In the genomic region with DNA sequence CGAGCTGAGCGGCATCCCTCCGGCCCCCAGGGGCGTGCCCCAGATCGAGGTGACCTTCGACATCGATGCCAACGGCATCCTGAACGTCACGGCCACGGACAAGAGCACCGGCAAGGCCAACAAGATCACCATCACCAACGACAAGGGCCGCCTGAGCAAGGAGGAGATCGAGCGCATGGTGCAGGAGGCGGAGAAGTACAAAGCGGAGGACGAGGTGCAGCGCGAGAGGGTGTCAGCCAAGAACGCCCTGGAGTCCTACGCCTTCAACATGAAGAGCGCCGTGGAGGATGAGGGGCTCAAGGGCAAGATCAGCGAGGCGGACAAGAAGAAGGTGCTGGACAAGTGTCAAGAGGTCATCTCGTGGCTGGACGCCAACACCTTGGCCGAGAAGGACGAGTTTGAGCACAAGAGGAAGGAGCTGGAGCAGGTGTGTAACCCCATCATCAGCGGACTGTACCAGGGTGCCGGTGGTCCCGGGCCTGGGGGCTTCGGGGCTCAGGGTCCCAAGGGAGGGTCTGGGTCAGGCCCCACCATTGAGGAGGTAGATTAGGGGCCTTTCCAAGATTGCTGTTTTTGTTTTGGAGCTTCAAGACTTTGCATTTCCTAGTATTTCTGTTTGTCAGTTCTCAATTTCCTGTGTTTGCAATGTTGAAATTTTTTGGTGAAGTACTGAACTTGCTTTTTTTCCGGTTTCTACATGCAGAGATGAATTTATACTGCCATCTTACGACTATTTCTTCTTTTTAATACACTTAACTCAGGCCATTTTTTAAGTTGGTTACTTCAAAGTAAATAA, we compare ENCODE assay signal across 6 cellular contexts. TPM values are rescaled to one million over a fixed set of nuclear protein-coding genes. Genes with fewer than 3 reads are reported as not detected.
DNase-seq lines count a peak whose midpoint lies in the region; ATAC-seq and TF ChIP-seq lines count a peak whose summit lies in the region.
"Not testable (repeated sequence)": the region's sequence is repeated elsewhere in the genome, so short reads cannot be mapped to it uniquely, and the experiment has no call there.

No MANE protein-coding gene starts in this region.

- intact Hi-C loops in breast epithelium (cut with DNase I; ENCODE audit: low total_unique reads); upper lobe of right lung (cut with DNase I): not testable (repeated sequence)

- peaks cover 25% of the 10 kb centered on the region for H3K4me1 Mint-ChIP-seq in GM23338
- peaks cover 39% of the 10 kb centered on the region for H3K4me1 Mint-ChIP-seq in T-helper 2 cell treated with Interferon-gamma antibody and Interleukin-4, amounts not matched to agents 5 μg/mL and 100 μg/mL, for 36 hours (ENCODE audit: low read depth)

- peaks cover 14% of the 10 kb centered on the region for H3F3A ChIP-seq in GM23338 (replicated peaks; ENCODE audit: low read depth)

- not testable (repeated sequence) for H3K27me3 ChIP-seq in GM23338 (ENCODE audit: insufficient read depth); breast epithelium; osteoblast (ENCODE audit: insufficient read depth, low read length); upper lobe of right lung

- H2AFZ ChIP-seq in GM23338; osteoblast (ENCODE audit: low read length): not testable (repeated sequence)

- peak overlapping the region; percentile 47 for H3K4me3 ChIP-seq in GM23338
- H3K4me3 ChIP-seq in breast epithelium, result peak overlapping the region; percentile 42 to 66 (median 61)
- H3K4me3 ChIP-seq in osteoblast (ENCODE audit: insufficient read depth, low read length), result peak overlapping the region; percentile 67
- H3K4me3 ChIP-seq in upper lobe of right lung, result peak overlapping the region; percentile 68

- H3K4me1 ChIP-seq in GM23338 (ENCODE audit: insufficient read depth), result peaks cover 32% of the 10 kb centered on the region
- H3K4me1 ChIP-seq in breast epithelium, result not testable (repeated sequence)
- peaks cover 27% of the 10 kb centered on the region for H3K4me1 ChIP-seq in osteoblast (ENCODE audit: insufficient read depth, low read length)
- H3K4me1 ChIP-seq in upper lobe of right lung, result peaks cover 47% of the 10 kb centered on the region

- H3K27ac ChIP-seq in GM23338 (ENCODE audit: low read depth); osteoblast (ENCODE audit: low read depth, low read length): not testable (repeated sequence)
- H3K27ac ChIP-seq in breast epithelium (peak overlapping the region; percentile 75 to 88), upper lobe of right lung (peak overlapping the region; percentile 63)

- not testable (repeated sequence) for H3K9me2 ChIP-seq in GM23338 (ENCODE audit: insufficient read depth)

- not testable (repeated sequence) for H3K27ac Mint-ChIP-seq in GM23338
- H3K27ac Mint-ChIP-seq in T-helper 2 cell treated with Interferon-gamma antibody and Interleukin-4, amounts not matched to agents 5 μg/mL and 100 μg/mL, for 36 hours, result peak overlapping the region; percentile 94

- H3K9me3 Mint-ChIP-seq in GM23338; T-helper 2 cell treated with Interferon-gamma antibody and Interleukin-4, amounts not matched to agents 5 μg/mL and 100 μg/mL, for 36 hours: not testable (repeated sequence)

- peaks cover 33% of the 10 kb centered on the region for H3K27me3 Mint-ChIP-seq in GM23338 (ENCODE audit: insufficient read depth, low read depth, poor library complexity)
- H3K27me3 Mint-ChIP-seq in T-helper 2 cell treated with Interferon-gamma antibody and Interleukin-4, amounts not matched to agents 5 μg/mL and 100 μg/mL, for 36 hours (ENCODE audit: low read depth), result not testable (repeated sequence)

- not testable (repeated sequence) for TF ChIP-seq CTCF in GM23338 (conservative IDR thresholded peaks at IDR 0.05; ENCODE audit: low read depth in 2 of 2); breast epithelium (IDR thresholded peaks at IDR 0.05); upper lobe of right lung (IDR thresholded peaks at IDR 0.05)
- peak; percentile 16 for TF ChIP-seq CTCF in osteoblast (IDR thresholded peaks at IDR 0.05; ENCODE audit: extremely low read depth, low read depth, low read length)

- peaks cover 17% of the 10 kb centered on the region for H3K79me2 ChIP-seq in GM23338 (replicated peaks; ENCODE audit: insufficient read depth)
- not testable (repeated sequence) for H3K79me2 ChIP-seq in osteoblast (ENCODE audit: insufficient read depth, low read length)

- not testable (repeated sequence) for DNase-seq in GM23338 (ENCODE audit: low spot score); breast epithelium (ENCODE audit: low spot score in 2 of 2); upper lobe of right lung
- DNase-seq in T-helper 2 cell treated with Interferon-gamma antibody and Interleukin-4, amounts not matched to agents 5 μg/mL and 100 μg/mL, for 36 hours (ENCODE audit: low spot score), result peak; percentile 37
- DNase-seq in hepatic stellate cell (ENCODE audit: low spot score) (peak; percentile 8), osteoblast (ENCODE audit: insufficient read length, low spot score, missing footprints) (peak; percentile 55)

- H3K9me3 ChIP-seq in breast epithelium; osteoblast (ENCODE audit: low read depth, low read length); upper lobe of right lung: not testable (repeated sequence)

- H3K36me3 Mint-ChIP-seq in GM23338 (ENCODE audit: low read depth), result not testable (repeated sequence)
- peaks cover 12% of the 10 kb centered on the region for H3K36me3 Mint-ChIP-seq in T-helper 2 cell treated with Interferon-gamma antibody and Interleukin-4, amounts not matched to agents 5 μg/mL and 100 μg/mL, for 36 hours (ENCODE audit: low read depth)

- TF ChIP-seq POLR2A in breast epithelium (IDR thresholded peaks at IDR 0.05), result not testable (repeated sequence)

- peak overlapping the region; percentile 65 for H3K4me3 Mint-ChIP-seq in GM23338
- H3K4me3 Mint-ChIP-seq in T-helper 2 cell treated with Interferon-gamma antibody and Interleukin-4, amounts not matched to agents 5 μg/mL and 100 μg/mL, for 36 hours, result peak overlapping the region; percentile 96

- H3K4me2 ChIP-seq in GM23338 (peak overlapping the region; percentile 74), osteoblast (ENCODE audit: insufficient read depth, low read length) (peak overlapping the region; percentile 85)

- H3K36me3 ChIP-seq in GM23338 (ENCODE audit: insufficient read depth); breast epithelium; osteoblast (ENCODE audit: insufficient read depth, low read length); upper lobe of right lung: not testable (repeated sequence)

- ATAC-seq in GM23338, upper lobe of right lung: not testable (repeated sequence)

- H4K20me1 ChIP-seq in GM23338 (replicated peaks; ENCODE audit: insufficient read depth); osteoblast (ENCODE audit: insufficient read depth, low read length): not testable (repeated sequence)

RNA-seq across cellular contexts. Expression of a gene that starts 2.0 kb away (rescaled TPM):
- 57.1 and 58.3 TPM in 2 replicates for total RNA-seq in GM23338 (2014; rRNA removed; shearing (Covaris generic))
- 36.1 and 39.1 TPM in 2 replicates for polyA plus RNA-seq in GM23338 (2016; fragmentation: Nextera tagmentation; extraction: Ambion mirVana)
- total RNA-seq in breast epithelium (100 to 1,000 TPM; 136 to 459 (median 202) TPM), osteoblast (33.3 and 36.9 TPM in 2 replicates), upper lobe of right lung (150 TPM)

RNA-seq across cellular contexts. Expression of a gene that starts 2.2 kb away (rescaled TPM):
- 0.50 and 0.83 TPM in 2 replicates for total RNA-seq in GM23338 (2014; rRNA removed; shearing (Covaris generic))
- polyA plus RNA-seq in GM23338 (2016; fragmentation: Nextera tagmentation; extraction: Ambion mirVana), result 0.44 and 0.49 TPM in 2 replicates
- total RNA-seq in breast epithelium (1 to 10 TPM; 1.3 to 1.9 (median 1.6) TPM), osteoblast (0.29 and 0.72 TPM in 2 replicates), upper lobe of right lung (2.0 TPM)

RNA-seq across cellular contexts. Expression of a gene that starts 10.2 kb away (rescaled TPM):
- total RNA-seq in GM23338 (2014; rRNA removed; shearing (Covaris generic)), result 102 and 113 TPM in 2 replicates
- polyA plus RNA-seq in GM23338 (2016; fragmentation: Nextera tagmentation; extraction: Ambion mirVana), result 25.9 and 31.7 TPM in 2 replicates
- total RNA-seq in breast epithelium, result 100 to 1,000 TPM; 113 to 376 (median 232) TPM
- total RNA-seq in osteoblast, result 45.7 and 59.7 TPM in 2 replicates
- total RNA-seq in upper lobe of right lung, result 112 TPM

RNA-seq across cellular contexts. Expression of a gene that starts 10.6 kb away (rescaled TPM):
- total RNA-seq in GM23338 (2014; rRNA removed; shearing (Covaris generic)), result 93.5 and 106 TPM in 2 replicates
- 140 and 143 TPM in 2 replicates for polyA plus RNA-seq in GM23338 (2016; fragmentation: Nextera tagmentation; extraction: Ambion mirVana)
- total RNA-seq in breast epithelium (10 to 100 TPM; 28.7 to 39.7 (median 32.6) TPM), osteoblast (18.3 and 22.4 TPM in 2 replicates), upper lobe of right lung (30.8 TPM)

RNA-seq across cellular contexts. Expression of a gene that starts 21.8 kb away (rescaled TPM):
- total RNA-seq in GM23338 (2014; rRNA removed; shearing (Covaris generic)), result 137 and 153 TPM in 2 replicates
- polyA plus RNA-seq in GM23338 (2016; fragmentation: Nextera tagmentation; extraction: Ambion mirVana), result 66.0 and 71.2 TPM in 2 replicates
- total RNA-seq in breast epithelium (10 to 100 TPM; 19.2 to 35.4 (median 26.2) TPM), osteoblast (40.1 and 42.0 TPM in 2 replicates), upper lobe of right lung (53.0 TPM)
